In genomic region chr5:54894957-54895815, GRCh38 we compare ENCODE assay signal across 11 cellular contexts.
DNase-seq lines count a peak whose midpoint lies in the region; ATAC-seq and TF ChIP-seq lines count a peak whose summit lies in the region.
"Had no signal": no experiment of that assay in that cellular context is flagged by ENCODE, and none has a peak within 500 bp of the region (broad histone marks: within the 10 kb centered on the region; RNA-seq: fewer than 3 reads in every experiment).

No MANE protein-coding gene starts in this region.

- peaks cover 0 to 8% (median 5%) of the 10 kb centered on the region in 3 donors for H3K4me1 Mint-ChIP-seq in CD8-positive, alpha-beta memory T cell
- H3K4me1 Mint-ChIP-seq in T-cell = peaks cover 5 to 6% (median 5%) of the 10 kb centered on the region in 3 donors
- H3K4me1 Mint-ChIP-seq in naive thymus-derived CD4-positive, alpha-beta T cell = peaks cover under 1 to 6% (median 5%) of the 10 kb centered on the region in 7 donors
- peaks cover 1% of the 10 kb centered on the region for H3K4me1 Mint-ChIP-seq in endodermal cell

- 86 to 90% methylated on average over 2 to 3 of the region's 3 CpGs for WGBS in endodermal cell (ENCODE audit: insufficient coverage in 1 of 2, insufficient read length in 1 of 2), 2 experiments

- H3K4me2 ChIP-seq in BLaER1 = 0 out of 2 replicates have a peak overlapping the region, but pooled peaks have one; percentile 3

- H3K27me3 ChIP-seq in BLaER1 (no peaks in the 10 kb centered on the region), left ventricle myocardium inferior (ENCODE audit: low read depth) (peaks cover 52% of the 10 kb centered on the region), endodermal cell (ENCODE audit: control insufficient read depth, insufficient read depth, low read length, poor library complexity, severe bottlenecking) (peaks cover 43% of the 10 kb centered on the region)
- H3K27me3 ChIP-seq in CD8-positive, alpha-beta memory T cell (ENCODE audit: insufficient read depth, low read length, poor library complexity, severe bottlenecking) = no peaks in the 10 kb centered on the region
- no peaks in the 10 kb centered on the region for H3K27me3 ChIP-seq in naive thymus-derived CD4-positive, alpha-beta T cell (ENCODE audit: control insufficient read depth in 2 of 2, insufficient read depth in 2 of 2, low read length in 2 of 2)

- peak in 1 of 4 experiments; percentile 19 for ATAC-seq in T-cell (replicated peaks in 1 of 4)
- ATAC-seq in naive thymus-derived CD4-positive, alpha-beta T cell = peak; percentile 6
- no peak for ATAC-seq in Right ventricle myocardium inferior

- H3K9ac ChIP-seq in BLaER1 (no peak overlapping the region), endodermal cell (ENCODE audit: extremely low read depth, low read length, poor library complexity, severe bottlenecking) (no peak overlapping the region)

- peaks cover 0 to 1% (median 0%) of the 10 kb centered on the region in 3 donors for H3K36me3 Mint-ChIP-seq in CD8-positive, alpha-beta memory T cell
- no peaks in the 10 kb centered on the region for H3K36me3 Mint-ChIP-seq in T-cell
- H3K36me3 Mint-ChIP-seq in naive thymus-derived CD4-positive, alpha-beta T cell = no peaks in the 10 kb centered on the region
- no peaks in the 10 kb centered on the region for H3K36me3 Mint-ChIP-seq in endodermal cell (ENCODE audit: low read depth)
- H3K36me3 Mint-ChIP-seq: naive B cell had no signal

- intact Hi-C loops in naive thymus-derived CD4-positive, alpha-beta T cell (cut with micrococcal nuclease) = loop anchor here in 1 of 2 donors (2.0 kb wide), 1 partner anchor 378 kb away; the partner anchor contains the start of gene SNX18
- intact Hi-C loops in left ventricle myocardium inferior (cut with micrococcal nuclease) (no loop called here), Right ventricle myocardium inferior (cut with DNase I) (no loop called here)

- H3K27me3 Mint-ChIP-seq in CD8-positive, alpha-beta memory T cell = peaks cover 10 to 25% of the 10 kb centered on the region in 2 donors
- peaks cover 28 to 35% of the 10 kb centered on the region in 2 donors for H3K27me3 Mint-ChIP-seq in T-cell
- H3K27me3 Mint-ChIP-seq in naive thymus-derived CD4-positive, alpha-beta T cell = peaks cover 19 to 83% (median 28%) of the 10 kb centered on the region in 5 donors
- H3K27me3 Mint-ChIP-seq in endodermal cell (ENCODE audit: insufficient read depth) = peaks cover 34% of the 10 kb centered on the region

- H3K36me3 ChIP-seq in BLaER1 = no peaks in the 10 kb centered on the region
- no peaks in the 10 kb centered on the region for H3K36me3 ChIP-seq in CD8-positive, alpha-beta memory T cell (ENCODE audit: insufficient read depth, low read length)
- H3K36me3 ChIP-seq in naive thymus-derived CD4-positive, alpha-beta T cell (ENCODE audit: control insufficient read depth in 2 of 3, insufficient read depth in 3 of 3, low read length in 3 of 3) = no peaks in the 10 kb centered on the region
- no peaks in the 10 kb centered on the region for H3K36me3 ChIP-seq in left ventricle myocardium inferior
- H3K36me3 ChIP-seq in endodermal cell (ENCODE audit: control insufficient read depth, insufficient read depth, low read length) = no peaks in the 10 kb centered on the region

- H3K27ac Mint-ChIP-seq in CD8-positive, alpha-beta memory T cell = peak overlapping the region in 2 of 8 donors; percentile 37 to 66
- H3K27ac Mint-ChIP-seq in T-cell (peak overlapping the region in 1 of 2 donors; percentile 13), endodermal cell (no peak overlapping the region)
- peak overlapping the region in 4 of 9 donors; percentile 2 to 52 (median 38) for H3K27ac Mint-ChIP-seq in naive thymus-derived CD4-positive, alpha-beta T cell

- no peak overlapping the region for H3K4me3 ChIP-seq in BLaER1
- H3K4me3 ChIP-seq in CD8-positive, alpha-beta memory T cell (ENCODE audit: low read length) = no peak overlapping the region
- no peak overlapping the region for H3K4me3 ChIP-seq in naive thymus-derived CD4-positive, alpha-beta T cell (ENCODE audit: low read length)
- H3K4me3 ChIP-seq in left ventricle myocardium inferior = no peak overlapping the region
- H3K4me3 ChIP-seq in endodermal cell (ENCODE audit: low read length) = no peak overlapping the region

- CTCF ChIA-PET in CD8-positive, alpha-beta memory T cell (lab: Charles Lee) = interaction anchor here (0.7 to 1.3 kb wide), 7 partner anchors 11 to 452 kb away, joined by 3 to 4 read pairs (median 3); partner anchors contain the start of gene GPX8
- CTCF ChIA-PET in T-cell (lab: Charles Lee) = interaction anchor here in 1 of 2 donors (0.6 to 1.9 kb wide), 6 partner anchors 11 to 378 kb away, joined by 3 to 5 read pairs (median 3); partner anchors contain the start of genes GPX8 and SNX18
- CTCF ChIA-PET in naive thymus-derived CD4-positive, alpha-beta T cell (lab: Charles Lee) = interaction anchor here (0.6 to 2.8 kb wide), 8 partner anchors 10 to 378 kb away, joined by 3 to 10 read pairs (median 6); partner anchors contain the start of gene GPX8

- POLR2A ChIA-PET in CD8-positive, alpha-beta memory T cell (lab: Charles Lee) = no interaction called here
- POLR2A ChIA-PET in T-cell (lab: Charles Lee) = interaction anchor here in 1 of 2 donors (0.6 kb wide), 1 partner anchor 28 kb away, joined by 3 read pairs; no protein-coding TSS in a partner anchor
- POLR2A ChIA-PET in naive thymus-derived CD4-positive, alpha-beta T cell (lab: Charles Lee) = interaction anchor here (0.9 kb wide), 2 partner anchors 13 to 249 kb away, joined by 3 read pairs; no protein-coding TSS in a partner anchor

- TF ChIP-seq CTCF in left ventricle myocardium inferior (IDR thresholded peaks at IDR 0.05; ENCODE audit: borderline replicate concordance) (no peak), endodermal cell (conservative IDR thresholded peaks at IDR 0.05) (no peak)

- peak overlapping the region; percentile 43 to 74 (median 68) for H3K4me3 Mint-ChIP-seq in CD8-positive, alpha-beta memory T cell
- peak overlapping the region; percentile 19 to 52 (median 34) for H3K4me3 Mint-ChIP-seq in T-cell
- peak overlapping the region in 8 of 10 donors; percentile 20 to 77 (median 66) for H3K4me3 Mint-ChIP-seq in naive thymus-derived CD4-positive, alpha-beta T cell
- H3K4me3 Mint-ChIP-seq in endodermal cell = no peak overlapping the region

- H3K9me3 ChIP-seq in BLaER1 (no peaks in the 10 kb centered on the region), left ventricle myocardium inferior (replicated peaks) (no peaks in the 10 kb centered on the region), endodermal cell (ENCODE audit: control insufficient read depth, low read length) (no peaks in the 10 kb centered on the region)
- H3K9me3 ChIP-seq in CD8-positive, alpha-beta memory T cell (ENCODE audit: low read length) = no peaks in the 10 kb centered on the region
- no peaks in the 10 kb centered on the region for H3K9me3 ChIP-seq in naive thymus-derived CD4-positive, alpha-beta T cell (ENCODE audit: control insufficient read depth in 2 of 3, low read length in 3 of 3)

- no peaks in the 10 kb centered on the region for H4K20me1 ChIP-seq in BLaER1

- peaks cover 14% of the 10 kb centered on the region for H3K4me1 ChIP-seq in BLaER1
- H3K4me1 ChIP-seq in CD8-positive, alpha-beta memory T cell (ENCODE audit: insufficient read depth, low read length) = no peaks in the 10 kb centered on the region
- no peaks in the 10 kb centered on the region for H3K4me1 ChIP-seq in naive thymus-derived CD4-positive, alpha-beta T cell (ENCODE audit: control insufficient read depth in 2 of 2, insufficient read depth in 2 of 2, low read length in 2 of 2)
- H3K4me1 ChIP-seq in left ventricle myocardium inferior = no peaks in the 10 kb centered on the region
- no peaks in the 10 kb centered on the region for H3K4me1 ChIP-seq in endodermal cell (ENCODE audit: control insufficient read depth, insufficient read depth, low read length)

- DNase-seq in CD8-positive, alpha-beta memory T cell = no peak
- DNase-seq in T-cell (no peak), left ventricle myocardium inferior (no peak), endodermal cell (no peak), Right ventricle myocardium inferior (ENCODE audit: missing footprints) (no peak)
- DNase-seq in naive thymus-derived CD4-positive, alpha-beta T cell = no peak
- DNase-seq: foreskin melanocyte, left ventricle myocardium superior, naive B cell had no signal

- no peak overlapping the region for H3K27ac ChIP-seq in BLaER1
- H3K27ac ChIP-seq in CD8-positive, alpha-beta memory T cell (ENCODE audit: low read depth, low read length) = no peak overlapping the region
- H3K27ac ChIP-seq in naive thymus-derived CD4-positive, alpha-beta T cell (ENCODE audit: low read depth, low read length) = no peak overlapping the region
- H3K27ac ChIP-seq in left ventricle myocardium inferior (replicated peaks) = no peak overlapping the region
- H3K27ac ChIP-seq in endodermal cell (ENCODE audit: low read depth, low read length) = no peak overlapping the region
- H3K27ac ChIP-seq: VCaP had no signal

- H3K9me3 Mint-ChIP-seq in CD8-positive, alpha-beta memory T cell = no peaks in the 10 kb centered on the region
- H3K9me3 Mint-ChIP-seq in T-cell (no peaks in the 10 kb centered on the region), endodermal cell (no peaks in the 10 kb centered on the region)
- H3K9me3 Mint-ChIP-seq in naive thymus-derived CD4-positive, alpha-beta T cell = no peaks in the 10 kb centered on the region
